In genomic region chr10:4902571-4903011, GRCh38 we compare ENCODE assay signal across 12 cellular contexts.
DNase-seq lines count a peak whose midpoint lies in the region; ATAC-seq, FAIRE-seq and TF ChIP-seq lines count a peak whose summit lies in the region.
"Had no signal": no experiment of that assay in that cellular context is flagged by ENCODE, and none has a peak within 500 bp of the region (broad histone marks: within the 10 kb centered on the region; RNA-seq: fewer than 3 reads in every experiment).

No MANE protein-coding gene starts in this region.

- no peak overlapping the region for H3K27ac Mint-ChIP-seq in Caco-2 (ENCODE audit: unreplicated experiment)
- H3K27ac Mint-ChIP-seq: IgD-negative memory B cell had no signal

- 61% methylated on average over 5 of the region's 5 CpGs for WGBS in mesenchymal stem cell

- H3K36me3 Mint-ChIP-seq in Caco-2 (ENCODE audit: insufficient read depth, unreplicated experiment) = no peaks in the 10 kb centered on the region
- H3K36me3 Mint-ChIP-seq: IgD-negative memory B cell had no signal

- peak; percentile 56 for DNase-seq in GM12865 (ENCODE audit: low read depth)
- DNase-seq in bronchial epithelial cell (ENCODE audit: low read depth) = peak; percentile 79
- DNase-seq in mesenchymal stem cell = no peak
- no peak for DNase-seq in Caco-2
- no peak for DNase-seq in RCC 7860 (ENCODE audit: low spot score)
- DNase-seq: DND-41, psoas muscle had no signal

- no peak overlapping the region for H3K18ac ChIP-seq in mesenchymal stem cell (ENCODE audit: low read depth in 1 of 2, low read length in 2 of 2)

- no peak overlapping the region for H2BK12ac ChIP-seq in mesenchymal stem cell (ENCODE audit: low read length in 2 of 2)

- H3K27ac ChIP-seq in mesenchymal stem cell (ENCODE audit: low read length, poor library complexity, severe bottlenecking) = no peak overlapping the region
- H3K27ac ChIP-seq: psoas muscle had no signal

- H3K9ac ChIP-seq in mesenchymal stem cell (ENCODE audit: low read length) = peak overlapping the region; percentile 58

- no peaks in the 10 kb centered on the region for H3K9me3 Mint-ChIP-seq in Caco-2 (ENCODE audit: unreplicated experiment)

- H2AFZ ChIP-seq in mesenchymal stem cell (ENCODE audit: low read depth, low read length) = no peak overlapping the region

- H3K4me3 ChIP-seq in GM12865 (ENCODE audit: low read depth, low read length) (no peak overlapping the region), bronchial epithelial cell (ENCODE audit: low read depth, low read length) (no peak overlapping the region), mesenchymal stem cell (ENCODE audit: insufficient read depth in 1 of 2, low read depth in 1 of 2, low read length in 2 of 2) (peak overlapping the region in 1 of 2 experiments; percentile 7), Caco-2 (ENCODE audit: low read depth, low read length) (no peak overlapping the region)
- H3K4me3 ChIP-seq: psoas muscle had no signal

- H3K4ac ChIP-seq in mesenchymal stem cell (ENCODE audit: low read depth in 1 of 2, low read length in 2 of 2) = no peak overlapping the region

- TF ChIP-seq CTCF in GM12865 (IDR thresholded peaks at IDR 0.05; ENCODE audit: insufficient read depth, low read depth, low read length, missing control alignments) (no peak), bronchial epithelial cell (IDR thresholded peaks at IDR 0.05; ENCODE audit: insufficient read depth, low read length, severe bottlenecking) (no peak), Caco-2 (IDR thresholded peaks at IDR 0.05; ENCODE audit: insufficient read depth in 1 of 2, low read depth in 1 of 2, low read length in 1 of 2, severe bottlenecking in 1 of 2, unreplicated experiment in 1 of 2) (no peak)

- peak; percentile 85 for ATAC-seq in HG02798 (IDR thresholded peaks at IDR 0.05; ENCODE audit: poor library complexity, unreplicated experiment)
- no peak for ATAC-seq in HG03039 (IDR thresholded peaks at IDR 0.05; ENCODE audit: unreplicated experiment)
- no peak for ATAC-seq in GM21528 (IDR thresholded peaks at IDR 0.05; ENCODE audit: low FRiP score, unreplicated experiment)
- ATAC-seq: Panc1 had no signal

- peaks cover 4% of the 10 kb centered on the region for H3K4me1 Mint-ChIP-seq in Caco-2 (ENCODE audit: low read depth, unreplicated experiment)
- H3K4me1 Mint-ChIP-seq: IgD-negative memory B cell had no signal

- H3K14ac ChIP-seq in mesenchymal stem cell (ENCODE audit: low read length in 2 of 2) = no peak overlapping the region

- H3K79me1 ChIP-seq in mesenchymal stem cell (replicated peaks; ENCODE audit: low read length, poor library complexity, severe bottlenecking) = no peaks in the 10 kb centered on the region

- BruUV-seq in Caco-2 (replicated peaks; lab: Mats Ljungman, UMichigan) = no TSS peak

- no peak overlapping the region for H3K4me3 Mint-ChIP-seq in Caco-2 (ENCODE audit: unreplicated experiment)
- H3K4me3 Mint-ChIP-seq: IgD-negative memory B cell had no signal

- CTCF ChIA-PET in Caco-2 (lab: Charles Lee) = no interaction called here

- no peak overlapping the region for H4K91ac ChIP-seq in mesenchymal stem cell (ENCODE audit: low read length)

- intact Hi-C loops in Caco-2 (cut with micrococcal nuclease; ENCODE audit: unreplicated experiment) = no loop called here

- no peak overlapping the region for H2AK5ac ChIP-seq in mesenchymal stem cell (ENCODE audit: low read length, severe bottlenecking)

- H4K8ac ChIP-seq in mesenchymal stem cell (ENCODE audit: low read length) = no peak overlapping the region

- H3K4me2 ChIP-seq in mesenchymal stem cell (ENCODE audit: low read length, poor library complexity, severe bottlenecking) = no peak overlapping the region

- no peak overlapping the region for H2BK5ac ChIP-seq in mesenchymal stem cell (ENCODE audit: low read depth, low read length, poor library complexity, severe bottlenecking)

- H3K23ac ChIP-seq in mesenchymal stem cell (ENCODE audit: low read length in 2 of 2) = no peak overlapping the region

- H3K27me3 Mint-ChIP-seq in Caco-2 (ENCODE audit: insufficient read depth, unreplicated experiment) = no peaks in the 10 kb centered on the region
- H3K27me3 Mint-ChIP-seq: IgD-negative memory B cell had no signal

- FAIRE-seq in bronchial epithelial cell (lab: Jason Lieb, UNC) (no peak), RCC 7860 (lab: Jason Lieb, UNC) (no peak)

- POLR2A ChIA-PET in Caco-2 (lab: Charles Lee) = no interaction called here

- H2BK120ac ChIP-seq in mesenchymal stem cell (ENCODE audit: low read depth, low read length) = no peak overlapping the region

- H3K36me3 ChIP-seq in bronchial epithelial cell (ENCODE audit: control insufficient read depth, insufficient read depth, low read length) (no peaks in the 10 kb centered on the region), mesenchymal stem cell (ENCODE audit: control insufficient read depth in 1 of 2, insufficient read depth in 2 of 2, low read depth in 1 of 2, low read length in 2 of 2) (no peaks in the 10 kb centered on the region), Caco-2 (ENCODE audit: control insufficient read depth, insufficient read depth, low read length) (no peaks in the 10 kb centered on the region)

- H3K27me3 ChIP-seq in bronchial epithelial cell (ENCODE audit: control insufficient read depth, insufficient read depth, low read length) (no peaks in the 10 kb centered on the region), mesenchymal stem cell (ENCODE audit: control insufficient read depth in 1 of 2, insufficient read depth in 1 of 2, low read length in 2 of 2) (no peaks in the 10 kb centered on the region), Caco-2 (replicated peaks; ENCODE audit: control insufficient read depth, insufficient read depth, low read length) (no peaks in the 10 kb centered on the region)

- H2BK15ac ChIP-seq in mesenchymal stem cell (ENCODE audit: low read depth, poor library complexity, severe bottlenecking) = no peak overlapping the region

- H3K4me1 ChIP-seq in mesenchymal stem cell (ENCODE audit: control insufficient read depth, insufficient read depth, low read depth, low read length) (no peaks in the 10 kb centered on the region), Caco-2 (no peaks in the 10 kb centered on the region)

- H3K9me3 ChIP-seq in mesenchymal stem cell (ENCODE audit: control insufficient read depth, low read length) (no peaks in the 10 kb centered on the region), Caco-2 (0 out of 2 replicates have a peak, but pooled peaks cover 7% of the 10 kb centered on the region)
- H3K9me3 ChIP-seq: psoas muscle had no signal

Comparison
In these comparisons a context has a peak if more than half of its experiments do, and no peak if none do; other contexts are left out.
1. DNase-seq: peak in GM12865 (single experiment) and bronchial epithelial cell (single experiment); none in mesenchymal stem cell (single experiment), Caco-2 (0 of 2) and RCC 7860 (single experiment).